In the genomic region with DNA sequence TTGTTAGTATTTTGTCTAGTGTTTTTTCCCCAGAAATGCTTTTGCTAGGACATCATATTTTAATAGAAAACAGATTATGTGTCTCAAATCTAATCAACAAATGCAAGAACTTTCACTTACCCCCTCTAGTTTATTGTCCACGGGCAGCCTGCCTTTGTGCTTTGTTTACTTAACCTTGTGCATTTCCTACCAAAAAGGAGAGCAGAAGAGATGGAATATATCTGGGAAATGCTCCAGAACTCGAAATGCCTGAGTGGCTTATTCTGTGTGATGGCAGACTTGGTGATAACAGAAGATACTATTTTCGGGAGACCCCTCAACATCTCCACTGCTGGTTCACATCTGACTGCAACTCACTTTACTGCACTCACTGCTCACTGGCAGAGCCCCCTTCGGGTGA, we compare ENCODE assay signal across 1 cellular context.
A peak's percentile ranks its signal among the peaks of the same experiment; 100 is the strongest.
TF ChIP-seq lines count a peak whose summit lies in the region.

No MANE protein-coding gene starts in this region.

TF ChIP-seq in SK-N-SH treated with all-trans-retinoic acid at 6 μM for 48 hours, 23 proteins besides CTCF, POLR2A, EP300 and RAD21 (continued from another document):
- TF ChIP-seq TSHZ2 (CRISPR knock-in tag; IDR thresholded peaks at IDR 0.05), result no peak
- no peak for TF ChIP-seq OSR1 (CRISPR knock-in tag; IDR thresholded peaks at IDR 0.05)
- peak; percentile 56 for TF ChIP-seq ISL1 (CRISPR knock-in tag; IDR thresholded peaks at IDR 0.05)
- TF ChIP-seq, protein P1, sequence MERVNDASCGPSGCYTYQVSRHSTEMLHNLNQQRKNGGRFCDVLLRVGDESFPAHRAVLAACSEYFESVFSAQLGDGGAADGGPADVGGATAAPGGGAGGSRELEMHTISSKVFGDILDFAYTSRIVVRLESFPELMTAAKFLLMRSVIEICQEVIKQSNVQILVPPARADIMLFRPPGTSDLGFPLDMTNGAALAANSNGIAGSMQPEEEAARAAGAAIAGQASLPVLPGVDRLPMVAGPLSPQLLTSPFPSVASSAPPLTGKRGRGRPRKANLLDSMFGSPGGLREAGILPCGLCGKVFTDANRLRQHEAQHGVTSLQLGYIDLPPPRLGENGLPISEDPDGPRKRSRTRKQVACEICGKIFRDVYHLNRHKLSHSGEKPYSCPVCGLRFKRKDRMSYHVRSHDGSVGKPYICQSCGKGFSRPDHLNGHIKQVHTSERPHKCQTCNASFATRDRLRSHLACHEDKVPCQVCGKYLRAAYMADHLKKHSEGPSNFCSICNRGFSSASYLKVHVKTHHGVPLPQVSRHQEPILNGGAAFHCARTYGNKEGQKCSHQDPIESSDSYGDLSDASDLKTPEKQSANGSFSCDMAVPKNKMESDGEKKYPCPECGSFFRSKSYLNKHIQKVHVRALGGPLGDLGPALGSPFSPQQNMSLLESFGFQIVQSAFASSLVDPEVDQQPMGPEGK (CRISPR knock-in tag; IDR thresholded peaks at IDR 0.05; ENCODE audit: borderline replicate concordance), result no peak
- no peak for TF ChIP-seq ZNF565 (CRISPR knock-in tag; conservative IDR thresholded peaks at IDR 0.05; ENCODE audit: low read depth)
- no peak for TF ChIP-seq PPARA (CRISPR knock-in tag; IDR thresholded peaks at IDR 0.05; ENCODE audit: borderline replicate concordance)
- no peak for TF ChIP-seq ZNF8 (CRISPR knock-in tag; IDR thresholded peaks at IDR 0.05)
- TF ChIP-seq CREB5 (CRISPR knock-in tag; IDR thresholded peaks at IDR 0.05; ENCODE audit: low read depth), result no peak
- no peak for TF ChIP-seq CSRNP3 (CRISPR knock-in tag; IDR thresholded peaks at IDR 0.05)
- no peak for TF ChIP-seq ARNTL (CRISPR knock-in tag; IDR thresholded peaks at IDR 0.05; ENCODE audit: borderline replicate concordance, low read depth)
- TF ChIP-seq ESRRG (CRISPR knock-in tag; IDR thresholded peaks at IDR 0.05), result no peak
- no peak for TF ChIP-seq SNAI2 (CRISPR knock-in tag; IDR thresholded peaks at IDR 0.05)
- no peak for TF ChIP-seq BACH2 (CRISPR knock-in tag; IDR thresholded peaks at IDR 0.05; ENCODE audit: borderline replicate concordance)
- TF ChIP-seq ZFP30 (CRISPR knock-in tag; IDR thresholded peaks at IDR 0.05), result peak; percentile 67; the same call in 1 of the 2 replicates
